ENCODE assay signal across 8 cellular contexts in the genomic region with DNA sequence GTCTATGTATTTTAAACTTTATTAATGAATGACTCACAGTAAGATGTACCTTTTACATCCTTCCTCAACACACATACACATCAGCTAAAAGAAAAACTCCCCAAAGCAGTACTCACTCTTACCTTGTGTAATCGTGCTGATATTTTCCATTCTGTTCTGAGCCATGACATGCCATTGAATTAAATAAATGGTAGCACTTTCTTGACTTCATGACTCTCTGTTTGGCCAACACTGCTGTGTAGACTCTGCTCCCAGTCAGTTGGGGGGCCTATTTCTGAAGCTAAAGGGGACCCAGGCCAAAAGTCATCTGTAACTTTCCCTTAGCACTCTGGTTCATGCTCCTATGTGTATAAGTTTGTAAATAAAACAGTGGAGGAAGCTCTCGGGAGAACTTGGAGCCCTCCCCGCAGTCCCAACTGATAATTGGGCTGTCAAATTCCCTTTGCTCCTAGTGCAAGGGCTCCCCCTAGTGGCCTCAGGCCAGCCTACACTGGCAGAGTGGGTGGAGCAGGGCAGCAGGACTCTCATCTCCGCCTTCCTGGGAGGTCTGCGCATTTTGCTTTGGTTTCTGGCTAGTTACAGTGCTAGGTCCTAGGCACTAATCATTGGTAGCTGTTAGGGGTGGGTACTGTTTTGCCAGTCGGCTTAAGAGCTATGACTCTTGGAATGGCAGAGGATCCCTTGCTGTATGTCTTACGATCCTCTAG. TPM values are rescaled to one million over a fixed set of nuclear protein-coding genes. Genes with fewer than 3 reads are reported as not detected.
DNase-seq lines count a peak whose midpoint lies in the region; ATAC-seq and TF ChIP-seq lines count a peak whose summit lies in the region.

No MANE protein-coding gene starts in this region.

- H3K9me3 Mint-ChIP-seq in activated naive CD8-positive, alpha-beta T cell treated with anti-CD3 and anti-CD28 coated beads, Interleukin-2, amount 10 ng/mL, durations not matched to agents 7 days and 5 days, result no peaks in the 10 kb centered on the region

- CTCF ChIA-PET in HCT116 (lab: Charles Lee), result interaction anchor here (0.9 to 2.7 kb wide), 6 partner anchors 10 to 1749 kb away, joined by 3 to 12 read pairs (median 5); no protein-coding TSS in a partner anchor

- no peaks in the 10 kb centered on the region for H3K9me2 ChIP-seq in HCT116 (ENCODE audit: insufficient read depth)

- POLR2A ChIA-PET in HCT116 (lab: Charles Lee), result no interaction called here
- POLR2A ChIA-PET in activated naive CD8-positive, alpha-beta T cell treated with anti-CD3 and anti-CD28 coated beads, Interleukin-2, amount 10 ng/mL, durations not matched to agents 7 days and 5 days (lab: Charles Lee), result no interaction called here

- H3K27ac Mint-ChIP-seq in activated naive CD8-positive, alpha-beta T cell treated with anti-CD3 and anti-CD28 coated beads, Interleukin-2, amount 10 ng/mL, durations not matched to agents 7 days and 5 days, result no peak overlapping the region

- BruUV-seq in HCT116 (replicated peaks; lab: Mats Ljungman, UMichigan), result no TSS peak

- H4K20me1 ChIP-seq in HCT116 (ENCODE audit: insufficient read depth), result no peaks in the 10 kb centered on the region

- no peak overlapping the region for H3K4me2 ChIP-seq in HCT116 (ENCODE audit: low read length)

- H3K36me3 ChIP-seq in HCT116 (ENCODE audit: control insufficient read depth in 1 of 2, insufficient read depth in 2 of 2, low read length in 2 of 2) (no peaks in the 10 kb centered on the region), psoas muscle (ENCODE audit: insufficient read depth in 1 of 2, low read depth in 1 of 2) (no peaks in the 10 kb centered on the region)

- ATAC-seq in HCT116, result peak; percentile 97
- peak; percentile 97 for ATAC-seq in SK-N-SH treated with all-trans-retinoic acid at 6 μM for 48 hours
- peak; percentile 78 for ATAC-seq in activated naive CD8-positive, alpha-beta T cell treated with anti-CD3 and anti-CD28 coated beads, Interleukin-2, amount 10 ng/mL, durations not matched to agents 7 days and 5 days (ENCODE audit: low read depth)
- ATAC-seq in psoas muscle, result peak; percentile 76 to 88 (median 81)

- H3K4me3 Mint-ChIP-seq in activated naive CD8-positive, alpha-beta T cell treated with anti-CD3 and anti-CD28 coated beads, Interleukin-2, amount 10 ng/mL, durations not matched to agents 7 days and 5 days, result no peak overlapping the region

- no peak overlapping the region for H2AFZ ChIP-seq in HCT116 (ENCODE audit: low read depth, low read length, poor library complexity, severe bottlenecking)

- no peak for TF ChIP-seq POLR2A in HCT116 (IDR thresholded peaks at IDR 0.05; ENCODE audit: borderline replicate concordance, extremely low read depth, insufficient read depth, insufficient read length)

- no peaks in the 10 kb centered on the region for H3K79me2 ChIP-seq in HCT116 (ENCODE audit: insufficient read depth, low read length)

- TF ChIP-seq CTCF in GM12864 (IDR thresholded peaks at IDR 0.05; ENCODE audit: low read depth, low read length, missing control alignments), result peak; percentile 98
- peak; percentile 68 to 98 (median 97); a peak in 5 of 6 replicates for TF ChIP-seq CTCF in HCT116 (IDR thresholded peaks at IDR 0.05 in 2 of 3, conservative IDR thresholded peaks at IDR 0.05 in 1 of 3; ENCODE audit: borderline replicate concordance in 1 of 3, insufficient read depth in 1 of 3, low read depth in 2 of 3, low read length in 2 of 3)
- TF ChIP-seq CTCF in psoas muscle (IDR thresholded peaks at IDR 0.05), result peak; percentile 95

- TF ChIP-seq RAD21 in HCT116 (IDR thresholded peaks at IDR 0.05; ENCODE audit: low read depth), result peak; percentile 88

- H3K27me3 ChIP-seq in HCT116 (ENCODE audit: insufficient read depth, low read length) (peaks cover 5% of the 10 kb centered on the region), psoas muscle (ENCODE audit: insufficient read depth in 3 of 3, low read length in 2 of 3) (peaks cover 0 to 6% (median 0%) of the 10 kb centered on the region in 3 donors)

- H3K4me3 ChIP-seq in GM12864 (ENCODE audit: low read depth, low read length) (no peak overlapping the region), HCT116 (replicated peaks in 1 of 2; ENCODE audit: low read depth in 1 of 2, low read length in 2 of 2) (no peak overlapping the region), psoas muscle (no peak overlapping the region)

- H3K27ac ChIP-seq in HCT116 (ENCODE audit: low read depth, low read length), result no peak overlapping the region
- H3K27ac ChIP-seq in psoas muscle, result no peak overlapping the region

- RAD21 ChIA-PET in HCT116 (lab: Charles Lee; ENCODE audit: low non-redundant PET in 1 of 2, low total read pairs in 2 of 2, uncharacterized antibody in 2 of 2, unreplicated experiment in 2 of 2), result no interaction called here

- peaks cover 6% of the 10 kb centered on the region for H3K27me3 Mint-ChIP-seq in activated naive CD8-positive, alpha-beta T cell treated with anti-CD3 and anti-CD28 coated beads, Interleukin-2, amount 10 ng/mL, durations not matched to agents 7 days and 5 days

- no peaks in the 10 kb centered on the region for H3K36me3 Mint-ChIP-seq in activated naive CD8-positive, alpha-beta T cell treated with anti-CD3 and anti-CD28 coated beads, Interleukin-2, amount 10 ng/mL, durations not matched to agents 7 days and 5 days

- intact Hi-C loops in HCT116 (cut with micrococcal nuclease), result loop anchor here (1.0 to 2.0 kb wide), 2 partner anchors 62 to 1536 kb away; no protein-coding TSS in a partner anchor
- intact Hi-C loops in cardiac septum (cut with DNase I), result loop anchor here (2.0 to 5.0 kb wide), 4 partner anchors 62 to 1534 kb away; no protein-coding TSS in a partner anchor
- intact Hi-C loops in psoas muscle (cut with DNase I), result loop anchor here (1.0 to 10.0 kb wide), 4 partner anchors 63 to 1536 kb away; no protein-coding TSS in a partner anchor

- H3K4me1 ChIP-seq in HCT116 (ENCODE audit: control insufficient read depth in 1 of 2, insufficient read depth in 2 of 2, low read length in 2 of 2), result no peaks in the 10 kb centered on the region
- H3K4me1 ChIP-seq in psoas muscle, result peaks cover 28% of the 10 kb centered on the region

- peak; percentile 26 for DNase-seq in GM12864 (ENCODE audit: low read depth)
- DNase-seq in HCT116 (ENCODE audit: low read depth, low spot score), result peak; percentile 51
- DNase-seq in M059J (ENCODE audit: low read depth), result peak; percentile 76
- peak; percentile 71 for DNase-seq in activated naive CD8-positive, alpha-beta T cell treated with anti-CD3 and anti-CD28 coated beads, Interleukin-2, amount 10 ng/mL, durations not matched to agents 7 days and 5 days
- peak; percentile 78 for DNase-seq in cardiac septum (ENCODE audit: low spot score)
- peak; percentile 79 to 90 for DNase-seq in psoas muscle
- no peak for DNase-seq in cortex of kidney (lab: John Stamatoyannopoulos, UW)

- H3K9me3 ChIP-seq in HCT116 (ENCODE audit: control insufficient read depth in 1 of 2, insufficient read depth in 1 of 2, low read depth in 1 of 2, low read length in 2 of 2), result no peaks in the 10 kb centered on the region
- H3K9me3 ChIP-seq in psoas muscle, result no peaks in the 10 kb centered on the region

- H3K4me1 Mint-ChIP-seq in activated naive CD8-positive, alpha-beta T cell treated with anti-CD3 and anti-CD28 coated beads, Interleukin-2, amount 10 ng/mL, durations not matched to agents 7 days and 5 days, result no peaks in the 10 kb centered on the region

- H3K9ac ChIP-seq in HCT116 (ENCODE audit: low read length), result no peak overlapping the region

- 19 to 24% (median 20%) methylated on average over 7 of the region's 7 CpGs for WGBS in psoas muscle, 3 donors

TF ChIP-seq in HCT116, 20 proteins besides CTCF, POLR2A, EP300 and RAD21:
- 0 out of 2 replicates have a peak, but pooled peaks have one; percentile 35 for TF ChIP-seq CBX3 (IDR thresholded peaks at IDR 0.05; ENCODE audit: low read depth)
- no peak for TF ChIP-seq CEBPB (IDR thresholded peaks at IDR 0.05; ENCODE audit: low read depth)
- no peak for TF ChIP-seq FOSL1 (IDR thresholded peaks at IDR 0.05; ENCODE audit: low read depth)
- TF ChIP-seq YY1 (IDR thresholded peaks at IDR 0.05; ENCODE audit: extremely low read depth, insufficient replicate concordance, low read depth, low read length), result peak; percentile 53
- TF ChIP-seq EGR1 (IDR thresholded peaks at IDR 0.05; ENCODE audit: low read depth), result peak; percentile 46; the same call in 1 of the 2 replicates

TF ChIP-seq in SK-N-SH treated with all-trans-retinoic acid at 6 μM for 48 hours, 23 proteins besides CTCF, POLR2A, EP300 and RAD21 (continues in another document):
- TF ChIP-seq ZNF8 (CRISPR knock-in tag; IDR thresholded peaks at IDR 0.05) (no peak), BACH2 (CRISPR knock-in tag; IDR thresholded peaks at IDR 0.05; ENCODE audit: borderline replicate concordance) (no peak), ESRRG (CRISPR knock-in tag; IDR thresholded peaks at IDR 0.05) (no peak), PPARA (CRISPR knock-in tag; IDR thresholded peaks at IDR 0.05; ENCODE audit: borderline replicate concordance) (no peak), SNAI2 (CRISPR knock-in tag; IDR thresholded peaks at IDR 0.05) (no peak), ZFP30 (CRISPR knock-in tag; IDR thresholded peaks at IDR 0.05) (no peak), TCF4 (CRISPR knock-in tag; IDR thresholded peaks at IDR 0.05; ENCODE audit: borderline replicate concordance) (no peak), ZNF565 (CRISPR knock-in tag; conservative IDR thresholded peaks at IDR 0.05; ENCODE audit: low read depth) (no peak), CSDC2 (CRISPR knock-in tag; IDR thresholded peaks at IDR 0.05) (no peak), RARB (CRISPR knock-in tag; IDR thresholded peaks at IDR 0.05) (no peak)

RNA-seq across cellular contexts. Expression of gene FYB2, which starts 1.7 kb away (rescaled TPM):
- total RNA-seq in HCT116 (2021; ENCODE audit: unreplicated experiment) (not detected), cardiac septum (6.0 TPM), psoas muscle (1 to 10 TPM in 2 of 4 donors, under 1 TPM in 2; 0.67 to 1.3 (median 1.1) TPM)
- not detected in 2 replicates for polyA plus RNA-seq in HCT116 (2012)
- total RNA-seq in M059J (2014; rRNA removed; shearing (Covaris generic)), result not detected in 2 replicates
- not detected for total RNA-seq in activated naive CD8-positive, alpha-beta T cell treated with anti-CD3 and anti-CD28 coated beads, Interleukin-2, amount 10 ng/mL, durations not matched to agents 7 days and 5 days
- polyA plus RNA-seq in psoas muscle, result 1 to 10 TPM in 1 of 3 donors, under 1 TPM in 1, not detected in 1; 0.48 to 2.6 TPM

RNA-seq across cellular contexts. Expression of gene C8A, which starts 33.7 kb away (rescaled TPM):
- total RNA-seq in HCT116 (2021; ENCODE audit: unreplicated experiment) (0.10 TPM), cardiac septum (not detected), psoas muscle (not detected)
- polyA plus RNA-seq in HCT116 (2012), result not detected in 2 replicates
- not detected in 2 replicates for total RNA-seq in M059J (2014; rRNA removed; shearing (Covaris generic))
- not detected for total RNA-seq in activated naive CD8-positive, alpha-beta T cell treated with anti-CD3 and anti-CD28 coated beads, Interleukin-2, amount 10 ng/mL, durations not matched to agents 7 days and 5 days
- polyA plus RNA-seq in psoas muscle, result not detected
